3 cellular contexts compared by ENCODE assay signal in the genomic region with DNA sequence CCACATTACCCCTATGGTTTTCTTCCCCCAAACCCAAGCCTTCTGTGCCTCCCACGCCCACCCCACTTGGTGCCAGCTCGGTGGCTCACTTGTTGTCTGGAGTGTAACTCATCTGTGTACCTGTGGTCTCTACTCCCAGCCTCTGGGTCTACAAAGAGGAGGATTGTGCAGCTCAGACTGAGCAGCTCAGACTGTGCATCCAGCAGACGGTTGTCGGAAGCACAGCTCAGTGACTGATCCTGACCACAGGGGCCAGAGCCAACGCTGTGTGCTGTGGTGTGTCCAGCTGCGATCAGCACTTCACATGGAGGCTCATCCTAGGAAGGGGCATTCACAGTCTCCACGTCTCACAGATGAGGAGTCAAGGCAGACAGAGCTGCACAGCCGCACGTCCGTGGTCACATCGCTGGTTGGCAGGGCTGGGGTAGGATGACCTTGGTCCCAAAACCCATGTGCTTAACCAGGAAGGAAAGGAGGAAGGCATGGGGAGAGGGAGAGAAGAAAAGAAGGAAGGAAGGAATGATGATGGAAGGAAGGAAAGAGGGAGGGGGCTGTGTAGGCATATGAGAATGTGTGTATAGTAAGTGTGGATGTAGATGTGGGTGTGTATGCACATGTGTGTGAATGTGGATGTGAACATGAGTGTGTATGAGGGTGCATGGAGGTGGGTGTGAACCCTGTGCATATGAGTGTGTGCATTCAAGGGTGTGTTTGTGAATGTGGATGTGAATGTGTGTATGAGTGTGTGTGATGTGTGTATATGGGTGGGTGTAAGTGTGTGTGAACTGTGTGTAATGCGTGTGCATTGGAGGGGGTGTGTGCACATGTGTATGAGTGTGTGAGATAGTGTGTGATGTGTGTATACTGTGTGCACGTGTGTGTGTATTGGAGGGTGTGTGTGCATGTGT.
TF ChIP-seq lines count a peak whose summit lies in the region.

No MANE protein-coding gene starts in this region.

TF ChIP-seq in HEK293, 187 proteins besides CTCF, POLR2A, EP300 and RAD21 (continues in another document):
- TF ChIP-seq, protein P1, sequence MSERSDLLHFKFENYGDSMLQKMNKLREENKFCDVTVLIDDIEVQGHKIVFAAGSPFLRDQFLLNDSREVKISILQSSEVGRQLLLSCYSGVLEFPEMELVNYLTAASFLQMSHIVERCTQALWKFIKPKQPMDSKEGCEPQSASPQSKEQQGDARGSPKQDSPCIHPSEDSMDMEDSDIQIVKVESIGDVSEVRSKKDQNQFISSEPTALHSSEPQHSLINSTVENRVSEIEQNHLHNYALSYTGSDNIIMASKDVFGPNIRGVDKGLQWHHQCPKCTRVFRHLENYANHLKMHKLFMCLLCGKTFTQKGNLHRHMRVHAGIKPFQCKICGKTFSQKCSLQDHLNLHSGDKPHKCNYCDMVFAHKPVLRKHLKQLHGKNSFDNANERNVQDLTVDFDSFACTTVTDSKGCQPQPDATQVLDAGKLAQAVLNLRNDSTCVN (tag by site-specific recombination; optimal IDR thresholded peaks at IDR 0.05), result peak; percentile 19
- no peak for TF ChIP-seq KLF8 (tag by site-specific recombination; IDR thresholded peaks at IDR 0.05)
- TF ChIP-seq ZNF785 (tag by site-specific recombination; IDR thresholded peaks at IDR 0.05), result no peak
- no peak for TF ChIP-seq ZFP69B (tag by site-specific recombination; IDR thresholded peaks at IDR 0.05)
- no peak for TF ChIP-seq ZBTB1 (tag by site-specific recombination; IDR thresholded peaks at IDR 0.05)
- TF ChIP-seq GLIS2 (tag by site-specific recombination; IDR thresholded peaks at IDR 0.05), result no peak
- no peak for TF ChIP-seq ELK4 (IDR thresholded peaks at IDR 0.05; ENCODE audit: borderline replicate concordance, low read depth, low read length)
- no peak for TF ChIP-seq ZNF274 (IDR thresholded peaks at IDR 0.05; ENCODE audit: low read length)
- TF ChIP-seq ZNF274 (tag by site-specific recombination; IDR thresholded peaks at IDR 0.05; ENCODE audit: borderline replicate concordance), result no peak
- no peak for TF ChIP-seq ZNF202 (tag by site-specific recombination; IDR thresholded peaks at IDR 0.05; ENCODE audit: borderline replicate concordance)
- TF ChIP-seq ZNF707 (tag by site-specific recombination; IDR thresholded peaks at IDR 0.05), result 0 out of 2 replicates have a peak, but pooled peaks have one; percentile 6
- no peak for TF ChIP-seq ZSCAN23 (tag by site-specific recombination; IDR thresholded peaks at IDR 0.05)
- TF ChIP-seq GLI2 (tag by site-specific recombination; IDR thresholded peaks at IDR 0.05; ENCODE audit: borderline replicate concordance, low read depth), result no peak
- TF ChIP-seq ZNF843 (tag by site-specific recombination; IDR thresholded peaks at IDR 0.05), result no peak
- TF ChIP-seq HOXC10 (CRISPR knock-in tag; IDR thresholded peaks at IDR 0.05), result no peak
- TF ChIP-seq TRIM28 (IDR thresholded peaks at IDR 0.05; ENCODE audit: borderline replicate concordance, low read length), result peak; percentile 98; the same call in 1 of the 2 replicates
- TF ChIP-seq ZNF544 (tag by site-specific recombination; IDR thresholded peaks at IDR 0.05), result no peak
- peak; percentile 51 for TF ChIP-seq KLF9 (tag by site-specific recombination; IDR thresholded peaks at IDR 0.05; ENCODE audit: low read depth)
- no peak for TF ChIP-seq WT1 (tag by site-specific recombination; IDR thresholded peaks at IDR 0.05)
- TF ChIP-seq INSM2 (tag by site-specific recombination; IDR thresholded peaks at IDR 0.05), result 0 out of 2 replicates have a peak, but pooled peaks have one; percentile 14

TF ChIP-seq in H1, 55 proteins besides CTCF, POLR2A, EP300 and RAD21:
- TF ChIP-seq TBP (IDR thresholded peaks at IDR 0.05; ENCODE audit: low read depth, low read length) (no peak), CBX8 (IDR thresholded peaks at IDR 0.05; ENCODE audit: borderline replicate concordance, low read depth, low read length) (0 out of 2 replicates have a peak, but pooled peaks have one; percentile 63)

TF ChIP-seq in GM12891, 5 proteins besides CTCF, POLR2A, EP300 and RAD21:
- TF ChIP-seq PAX5 (IDR thresholded peaks at IDR 0.05; ENCODE audit: insufficient read depth, low read length, severe bottlenecking) (no peak), TAF1 (IDR thresholded peaks at IDR 0.05; ENCODE audit: low read depth, low read length) (no peak), POU2F2 (IDR thresholded peaks at IDR 0.05; ENCODE audit: low read depth, low read length) (no peak), SPI1 (IDR thresholded peaks at IDR 0.05; ENCODE audit: low read depth, low read length) (no peak), POLR2AphosphoS5 (IDR thresholded peaks at IDR 0.05; ENCODE audit: low read depth, low read length) (no peak)
TF ChIP-seq in GM12891: peak in this region for 0.
